In genomic region chr17:29835438-29836351, GRCh38 we compare ENCODE assay signal across 13 cellular contexts.
DNase-seq lines count a peak whose midpoint lies in the region; ATAC-seq lines count a peak whose summit lies in the region.
"Had no signal": no experiment of that assay in that cellular context is flagged by ENCODE, and none has a peak within 500 bp of the region (broad histone marks: within the 10 kb centered on the region; RNA-seq: fewer than 3 reads in every experiment).

No MANE protein-coding gene starts in this region.

- H3K9me3 ChIP-seq in adipocyte (ENCODE audit: control insufficient read depth, low read length), result no peaks in the 10 kb centered on the region
- H3K9me3 ChIP-seq: SJCRH30, testis had no signal

- H3K4me1 ChIP-seq in adipocyte (ENCODE audit: control insufficient read depth, insufficient read depth, low read length), result peaks cover 15% of the 10 kb centered on the region
- H3K4me1 ChIP-seq: SJCRH30, testis had no signal

- peak; percentile 35 for DNase-seq in AG08395 (ENCODE audit: low spot score)
- DNase-seq in H7, result peak; percentile 30
- peak; percentile 33 for DNase-seq in adipocyte (ENCODE audit: low read depth)
- peak; percentile 80 for DNase-seq in kidney tubule cell (ENCODE audit: low spot score)
- no peak for DNase-seq in NCI-H2029 (lab: John Stamatoyannopoulos, UW)
- DNase-seq in midbrain (lab: John Stamatoyannopoulos, UW), result no peak
- no peak for DNase-seq in NCI-H2196 (lab: John Stamatoyannopoulos, UW; ENCODE audit: unreplicated experiment)
- DNase-seq: activated CD4-positive, alpha-beta T cell treated with anti-CD3 and anti-CD28 coated beads for 1 hour; glutamatergic neuron; NCI-H2171 treated with DMSO at 0.1 percent for 48 hours; SJCRH30; testis had no signal

- no peak overlapping the region for H3K4me3 ChIP-seq in H7 (ENCODE audit: insufficient read depth, low read depth, low read length)
- H3K4me3 ChIP-seq in adipocyte (ENCODE audit: low read length), result peak overlapping the region; percentile 25
- H3K4me3 ChIP-seq: SJCRH30, testis had no signal

- ATAC-seq in HG03354 (IDR thresholded peaks at IDR 0.05; ENCODE audit: poor library complexity, severe bottlenecking, unreplicated experiment), result no peak

- H3K36me3 ChIP-seq in H7 (replicated peaks; ENCODE audit: control insufficient read depth, insufficient read depth, low read length), result no peaks in the 10 kb centered on the region
- no peaks in the 10 kb centered on the region for H3K36me3 ChIP-seq in adipocyte (ENCODE audit: control insufficient read depth, insufficient read depth, low read length, severe bottlenecking)
- H3K36me3 ChIP-seq: SJCRH30 had no signal

- H3K27me3 ChIP-seq in H7 (ENCODE audit: control insufficient read depth, insufficient read depth, low read length), result no peaks in the 10 kb centered on the region
- no peaks in the 10 kb centered on the region for H3K27me3 ChIP-seq in adipocyte (replicated peaks; ENCODE audit: control insufficient read depth, insufficient read depth, low read length)
- H3K27me3 ChIP-seq: SJCRH30, testis had no signal

- peak overlapping the region; percentile 23 for H3K9ac ChIP-seq in adipocyte (ENCODE audit: low read length)

Comparison
In these comparisons a context has a peak if more than half of its experiments do, and no peak if none do; other contexts are left out.
1. DNase-seq: peak in AG08395 (single experiment), H7 (single experiment), adipocyte (single experiment) and kidney tubule cell (single experiment); none in NCI-H2029 (single experiment), midbrain (single experiment) and NCI-H2196 (single experiment).